In the genomic region with DNA sequence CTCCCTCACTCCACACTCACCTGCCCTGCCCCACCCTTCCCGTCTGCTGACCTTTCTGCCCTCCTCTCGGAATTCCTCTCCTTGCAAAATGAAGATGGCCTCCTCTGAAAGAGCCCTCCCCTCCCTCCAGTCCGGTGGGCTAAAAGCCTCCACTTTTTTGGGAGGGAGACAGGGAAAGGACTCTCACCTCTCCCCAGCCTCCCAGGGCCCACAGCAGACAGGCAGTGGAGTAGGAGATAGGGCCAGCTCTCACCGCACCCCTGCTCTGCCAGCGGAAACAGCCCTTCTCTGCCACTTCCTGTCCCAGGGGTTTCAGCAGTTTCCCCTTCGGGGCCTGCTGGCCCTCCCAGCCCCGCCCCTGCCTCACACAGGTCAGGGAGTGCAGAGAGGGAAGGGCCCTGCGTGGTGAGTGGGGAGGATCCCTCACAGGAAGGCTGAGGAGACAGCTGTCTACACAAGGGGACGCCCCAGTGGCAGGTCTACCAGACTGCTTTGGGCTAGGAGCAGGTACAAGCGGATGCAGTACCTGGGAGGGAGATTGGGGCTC, we compare ENCODE assay signal across 9 cellular contexts. TPM values are rescaled to one million over a fixed set of nuclear protein-coding genes. Genes with fewer than 3 reads are reported as not detected.
DNase-seq lines count a peak whose midpoint lies in the region; ATAC-seq and TF ChIP-seq lines count a peak whose summit lies in the region.
"Had no signal": no experiment of that assay in that cellular context is flagged by ENCODE, and none has a peak within 500 bp of the region (broad histone marks: within the 10 kb centered on the region; RNA-seq: fewer than 3 reads in every experiment).

No MANE protein-coding gene starts in this region.

- TF ChIP-seq RAD21 in HCT116 (IDR thresholded peaks at IDR 0.05; ENCODE audit: low read depth) = no peak

- H4K20me1 ChIP-seq in HCT116 (ENCODE audit: insufficient read depth) = no peaks in the 10 kb centered on the region
- H4K20me1 ChIP-seq in hepatocyte (ENCODE audit: insufficient read depth, poor library complexity, severe bottlenecking) = peaks cover 3% of the 10 kb centered on the region

- POLR2A ChIA-PET in HCT116 (lab: Charles Lee) = no interaction called here

- CTCF ChIA-PET in HCT116 (lab: Charles Lee) = no interaction called here

- no peak overlapping the region for H3K9ac ChIP-seq in HCT116 (ENCODE audit: low read length)

- peaks cover 0 to 27% of the 10 kb centered on the region in 2 experiments; a peak in 1 of 4 replicates for H3K4me1 ChIP-seq in HCT116 (ENCODE audit: control insufficient read depth in 1 of 2, insufficient read depth in 2 of 2, low read length in 2 of 2)
- peaks cover 3% of the 10 kb centered on the region for H3K4me1 ChIP-seq in hepatocyte (ENCODE audit: insufficient read depth)
- H3K4me1 ChIP-seq in vagina = peaks cover 17% of the 10 kb centered on the region

- H3K9me2 ChIP-seq in HCT116 (ENCODE audit: insufficient read depth) = no peaks in the 10 kb centered on the region
- no peaks in the 10 kb centered on the region for H3K9me2 ChIP-seq in hepatocyte (replicated peaks; ENCODE audit: insufficient read depth)

- TF ChIP-seq CTCF in HCT116 (IDR thresholded peaks at IDR 0.05 in 2 of 3, conservative IDR thresholded peaks at IDR 0.05 in 1 of 3; ENCODE audit: borderline replicate concordance in 1 of 3, insufficient read depth in 1 of 3, low read depth in 2 of 3, low read length in 2 of 3) (no peak), hepatocyte (IDR thresholded peaks at IDR 0.05; ENCODE audit: poor library complexity) (no peak), vagina (IDR thresholded peaks at IDR 0.05) (no peak)

- BruUV-seq in HCT116 (replicated peaks; lab: Mats Ljungman, UMichigan) = no TSS peak

- TF ChIP-seq POLR2A in GM15510 (IDR thresholded peaks at IDR 0.05; ENCODE audit: borderline replicate concordance, extremely low read depth, insufficient read length) (peak; percentile 38), HCT116 (IDR thresholded peaks at IDR 0.05; ENCODE audit: borderline replicate concordance, extremely low read depth, insufficient read depth, insufficient read length) (no peak), vagina (IDR thresholded peaks at IDR 0.05) (no peak)

- no peaks in the 10 kb centered on the region for H3K36me3 ChIP-seq in HCT116 (ENCODE audit: control insufficient read depth in 1 of 2, insufficient read depth in 2 of 2, low read length in 2 of 2)
- no peaks in the 10 kb centered on the region for H3K36me3 ChIP-seq in hepatocyte (replicated peaks; ENCODE audit: insufficient read depth, low read depth)
- no peaks in the 10 kb centered on the region for H3K36me3 ChIP-seq in vagina
- H3K36me3 ChIP-seq: SJSA1 had no signal

- RAD21 ChIA-PET in HCT116 (lab: Charles Lee; ENCODE audit: low non-redundant PET in 1 of 2, low total read pairs in 2 of 2, uncharacterized antibody in 2 of 2, unreplicated experiment in 2 of 2) = no interaction called here

- no peaks in the 10 kb centered on the region for H3K9me3 ChIP-seq in HCT116 (ENCODE audit: control insufficient read depth in 1 of 2, insufficient read depth in 1 of 2, low read depth in 1 of 2, low read length in 2 of 2)
- H3K9me3 ChIP-seq in hepatocyte (ENCODE audit: low read depth) = no peaks in the 10 kb centered on the region
- no peaks in the 10 kb centered on the region for H3K9me3 ChIP-seq in vagina
- H3K9me3 ChIP-seq: SJSA1 had no signal

- WGBS in hepatocyte (ENCODE audit: low lambda C conversion rate, missing lambda C conversion rate) = 52% methylated on average over 9 of the region's 10 CpGs

- intact Hi-C loops in HCT116 (cut with micrococcal nuclease) = no loop called here
- intact Hi-C loops in vagina (cut with DNase I) = no loop called here

- H3K27ac ChIP-seq in HCT116 (ENCODE audit: low read depth, low read length) = no peak overlapping the region; the same call in 1 of the 2 replicates
- peak overlapping the region; percentile 74 for H3K27ac ChIP-seq in hepatocyte
- no peak overlapping the region for H3K27ac ChIP-seq in vagina
- H3K27ac ChIP-seq: SJSA1 had no signal

- no peak overlapping the region for H2AFZ ChIP-seq in HCT116 (ENCODE audit: low read depth, low read length, poor library complexity, severe bottlenecking)
- H2AFZ ChIP-seq in hepatocyte = no peak overlapping the region

- H3K79me2 ChIP-seq in HCT116 (ENCODE audit: insufficient read depth, low read length) (peaks cover 3% of the 10 kb centered on the region), hepatocyte (peaks cover 6% of the 10 kb centered on the region)

- H3K27me3 ChIP-seq in HCT116 (ENCODE audit: insufficient read depth, low read length) = no peaks in the 10 kb centered on the region
- no peaks in the 10 kb centered on the region for H3K27me3 ChIP-seq in hepatocyte
- no peaks in the 10 kb centered on the region for H3K27me3 ChIP-seq in vagina
- H3K27me3 ChIP-seq: SJSA1 had no signal

- H3K4me2 ChIP-seq in HCT116 (ENCODE audit: low read length) = no peak overlapping the region
- no peak overlapping the region for H3K4me2 ChIP-seq in hepatocyte

- no peak overlapping the region for H3K4me3 ChIP-seq in HCT116 (replicated peaks in 1 of 2; ENCODE audit: low read depth in 1 of 2, low read length in 2 of 2)
- H3K4me3 ChIP-seq in hepatocyte = no peak overlapping the region
- H3K4me3 ChIP-seq in vagina = no peak overlapping the region
- H3K4me3 ChIP-seq: SJSA1 had no signal

- ATAC-seq in HCT116 = peak; percentile 59

- DNase-seq in HCT116 (ENCODE audit: low read depth, low spot score) = no peak
- peak; percentile 80 for DNase-seq in MV-4-11 (lab: John Stamatoyannopoulos, UW)
- DNase-seq in activated CD8-positive, alpha-beta memory T cell treated with anti-CD3 and anti-CD28 coated beads for 24 hours = peak; percentile 89
- DNase-seq in hepatocyte (ENCODE audit: low spot score) = peak; percentile 32
- DNase-seq in stimulated activated CD8-positive, alpha-beta memory T cell treated with anti-CD3 and anti-CD28 coated beads, Interleukin-2, amount 100 ng/mL, for 1 hour (ENCODE audit: low read depth in 2 of 2) = peak; percentile 67 to 72
- no peak for DNase-seq in D341Med (ENCODE audit: low spot score)
- no peak for DNase-seq in vagina (ENCODE audit: extremely low spot score in 2 of 2)

TF ChIP-seq in HCT116, 20 proteins besides CTCF, POLR2A, EP300 and RAD21 (continues in another document):
- TF ChIP-seq CBX3 (IDR thresholded peaks at IDR 0.05; ENCODE audit: low read depth) (no peak), ZFX (IDR thresholded peaks at IDR 0.05) (no peak), YY1 (IDR thresholded peaks at IDR 0.05; ENCODE audit: extremely low read depth, insufficient replicate concordance, low read depth, low read length) (no peak), SRF (IDR thresholded peaks at IDR 0.05; ENCODE audit: low read depth) (no peak), EZH2 (IDR thresholded peaks at IDR 0.05) (no peak), ZNF274 (IDR thresholded peaks at IDR 0.05; ENCODE audit: low read depth, low read length) (no peak), ZBTB33 (IDR thresholded peaks at IDR 0.05; ENCODE audit: extremely low read depth, insufficient replicate concordance, low read length) (no peak), CEBPB (IDR thresholded peaks at IDR 0.05; ENCODE audit: low read depth) (no peak), SP1 (IDR thresholded peaks at IDR 0.05; ENCODE audit: low read depth) (no peak), POLR2AphosphoS5 (IDR thresholded peaks at IDR 0.05; ENCODE audit: low read depth, low read length) (no peak)
- TF ChIP-seq, protein P1, sequence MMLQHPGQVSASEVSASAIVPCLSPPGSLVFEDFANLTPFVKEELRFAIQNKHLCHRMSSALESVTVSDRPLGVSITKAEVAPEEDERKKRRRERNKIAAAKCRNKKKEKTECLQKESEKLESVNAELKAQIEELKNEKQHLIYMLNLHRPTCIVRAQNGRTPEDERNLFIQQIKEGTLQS (IDR thresholded peaks at IDR 0.05) = no peak
- TF ChIP-seq, protein P2, sequence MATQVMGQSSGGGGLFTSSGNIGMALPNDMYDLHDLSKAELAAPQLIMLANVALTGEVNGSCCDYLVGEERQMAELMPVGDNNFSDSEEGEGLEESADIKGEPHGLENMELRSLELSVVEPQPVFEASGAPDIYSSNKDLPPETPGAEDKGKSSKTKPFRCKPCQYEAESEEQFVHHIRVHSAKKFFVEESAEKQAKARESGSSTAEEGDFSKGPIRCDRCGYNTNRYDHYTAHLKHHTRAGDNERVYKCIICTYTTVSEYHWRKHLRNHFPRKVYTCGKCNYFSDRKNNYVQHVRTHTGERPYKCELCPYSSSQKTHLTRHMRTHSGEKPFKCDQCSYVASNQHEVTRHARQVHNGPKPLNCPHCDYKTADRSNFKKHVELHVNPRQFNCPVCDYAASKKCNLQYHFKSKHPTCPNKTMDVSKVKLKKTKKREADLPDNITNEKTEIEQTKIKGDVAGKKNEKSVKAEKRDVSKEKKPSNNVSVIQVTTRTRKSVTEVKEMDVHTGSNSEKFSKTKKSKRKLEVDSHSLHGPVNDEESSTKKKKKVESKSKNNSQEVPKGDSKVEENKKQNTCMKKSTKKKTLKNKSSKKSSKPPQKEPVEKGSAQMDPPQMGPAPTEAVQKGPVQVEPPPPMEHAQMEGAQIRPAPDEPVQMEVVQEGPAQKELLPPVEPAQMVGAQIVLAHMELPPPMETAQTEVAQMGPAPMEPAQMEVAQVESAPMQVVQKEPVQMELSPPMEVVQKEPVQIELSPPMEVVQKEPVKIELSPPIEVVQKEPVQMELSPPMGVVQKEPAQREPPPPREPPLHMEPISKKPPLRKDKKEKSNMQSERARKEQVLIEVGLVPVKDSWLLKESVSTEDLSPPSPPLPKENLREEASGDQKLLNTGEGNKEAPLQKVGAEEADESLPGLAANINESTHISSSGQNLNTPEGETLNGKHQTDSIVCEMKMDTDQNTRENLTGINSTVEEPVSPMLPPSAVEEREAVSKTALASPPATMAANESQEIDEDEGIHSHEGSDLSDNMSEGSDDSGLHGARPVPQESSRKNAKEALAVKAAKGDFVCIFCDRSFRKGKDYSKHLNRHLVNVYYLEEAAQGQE (IDR thresholded peaks at IDR 0.05; ENCODE audit: low read depth) = no peak

RNA-seq across cellular contexts. Expression of gene ELF4, which starts 18.2 kb away (rescaled TPM):
- total RNA-seq in HCT116 (2021; ENCODE audit: unreplicated experiment) (19.2 TPM), hepatocyte (19.9 and 21.1 TPM in 2 replicates), vagina (14.7 TPM)
- 20.3 and 21.2 TPM in 2 replicates for polyA plus RNA-seq in HCT116 (2012)
- 13.6 and 18.9 TPM in 2 replicates for polyA plus RNA-seq in hepatocyte

Comparison
In these comparisons a context has a peak if more than half of its experiments do, and no peak if none do; other contexts are left out.
1. DNase-seq: peak in MV-4-11 (single experiment), activated CD8-positive, alpha-beta memory T cell treated with anti-CD3 and anti-CD28 coated beads for 24 hours (single experiment), hepatocyte (single experiment) and stimulated activated CD8-positive, alpha-beta memory T cell treated with anti-CD3 and anti-CD28 coated beads, Interleukin-2, amount 100 ng/mL, for 1 hour (2 of 2); none in HCT116 (single experiment), D341Med (single experiment) and vagina (0 of 2).